Comparison of ENCODE assay signal across 20 cellular contexts in the genomic region with DNA sequence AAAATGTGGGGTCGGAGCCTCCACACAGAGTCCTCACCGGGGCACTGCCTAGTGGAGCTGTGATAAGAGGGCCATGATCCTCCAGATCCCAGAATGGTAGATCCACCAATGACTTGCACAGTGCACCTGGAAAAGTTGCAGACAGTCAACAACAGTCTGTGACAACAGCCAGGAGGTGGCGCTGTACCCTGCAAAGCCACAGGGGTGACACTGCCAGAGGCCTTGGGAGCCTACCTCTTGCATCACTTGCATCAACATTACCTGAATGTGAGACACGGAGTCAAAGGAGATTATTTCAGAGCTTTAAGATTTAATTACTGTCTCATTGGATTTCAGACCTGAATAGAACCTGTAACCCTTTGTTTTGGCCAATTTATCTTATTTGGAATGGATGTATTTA.
DNase-seq lines count a peak whose midpoint lies in the region; ATAC-seq and TF ChIP-seq lines count a peak whose summit lies in the region.
"Had no signal": no experiment of that assay in that cellular context is flagged by ENCODE, and none has a peak within 500 bp of the region (broad histone marks: within the 10 kb centered on the region; RNA-seq: fewer than 3 reads in every experiment).

No MANE protein-coding gene starts in this region.

- H3K4me3 ChIP-seq in DOHH2 (ENCODE audit: low read length) (no peak overlapping the region), NT2/D1 (ENCODE audit: insufficient read length, low read depth) (no peak overlapping the region), esophagus muscularis mucosa (no peak overlapping the region)
- H3K4me3 ChIP-seq: esophagus squamous epithelium, GM12878 had no signal

- H3K27me3 ChIP-seq in DOHH2 (ENCODE audit: control insufficient read depth, low read length) (no peaks in the 10 kb centered on the region), NT2/D1 (ENCODE audit: insufficient read depth, insufficient read length) (no peaks in the 10 kb centered on the region), esophagus muscularis mucosa (no peaks in the 10 kb centered on the region)
- H3K27me3 ChIP-seq: esophagus squamous epithelium had no signal

- no peaks in the 10 kb centered on the region for H3K9me2 ChIP-seq in DOHH2 (replicated peaks; ENCODE audit: control insufficient read depth, low read length)

- no peak for ATAC-seq in HG02870 (IDR thresholded peaks at IDR 0.05; ENCODE audit: unreplicated experiment)
- ATAC-seq: activated naive CD4-positive, alpha-beta T cell treated with anti-CD3 and anti-CD28 coated beads, Interleukin-2, amount 50 U/mL, for 72 hours; GM12878 had no signal

- TF ChIP-seq CTCF in 22Rv1 (IDR thresholded peaks at IDR 0.05) (peak; percentile 19; the same call in 1 of the 2 replicates), DOHH2 (IDR thresholded peaks at IDR 0.05; ENCODE audit: low read depth, low read length, poor library complexity, severe bottlenecking) (peak; percentile 41), esophagus muscularis mucosa (IDR thresholded peaks at IDR 0.05) (no peak)

- no peak for TF ChIP-seq EP300 in esophagus muscularis mucosa (IDR thresholded peaks at IDR 0.05)

- H4K20me1 ChIP-seq in DOHH2 (ENCODE audit: control insufficient read depth, insufficient read depth, low read depth, low read length) = no peaks in the 10 kb centered on the region

- H3K27ac ChIP-seq in 22Rv1 = no peak overlapping the region
- H3K27ac ChIP-seq in DOHH2 (ENCODE audit: low read depth, low read length) = no peak overlapping the region
- no peak overlapping the region for H3K27ac ChIP-seq in esophagus muscularis mucosa (replicated peaks in 1 of 4)
- H3K27ac ChIP-seq: esophagus squamous epithelium had no signal

- no peaks in the 10 kb centered on the region for H3K4me1 ChIP-seq in DOHH2 (ENCODE audit: control insufficient read depth, low read length)
- no peaks in the 10 kb centered on the region for H3K4me1 ChIP-seq in NT2/D1 (ENCODE audit: insufficient read depth, insufficient read length)
- H3K4me1 ChIP-seq in esophagus muscularis mucosa = no peaks in the 10 kb centered on the region
- H3K4me1 ChIP-seq: esophagus squamous epithelium had no signal

- no peaks in the 10 kb centered on the region for H3K79me2 ChIP-seq in DOHH2 (ENCODE audit: control insufficient read depth, low read length)

- 58% methylated on average over 3 of the region's 4 CpGs for WGBS in esophagus muscularis mucosa

- no peak overlapping the region for H3K4me2 ChIP-seq in DOHH2 (ENCODE audit: low read length)

- TF ChIP-seq POLR2A in erythroblast (IDR thresholded peaks at IDR 0.05; ENCODE audit: low read length) = no peak
- no peak for TF ChIP-seq POLR2A in esophagus muscularis mucosa (IDR thresholded peaks at IDR 0.05; ENCODE audit: low read depth)

- no peaks in the 10 kb centered on the region for H3F3A ChIP-seq in DOHH2 (ENCODE audit: control insufficient read depth, insufficient read depth)

- H3K9ac ChIP-seq in NT2/D1 (ENCODE audit: insufficient read length, low read depth) = no peak overlapping the region

- no peaks in the 10 kb centered on the region for H3K36me3 ChIP-seq in DOHH2 (ENCODE audit: control insufficient read depth, low read length)
- H3K36me3 ChIP-seq in NT2/D1 (ENCODE audit: insufficient read depth, insufficient read length, low read length) = no peaks in the 10 kb centered on the region
- no peaks in the 10 kb centered on the region for H3K36me3 ChIP-seq in esophagus muscularis mucosa
- H3K36me3 ChIP-seq: esophagus squamous epithelium had no signal

- intact Hi-C loops in esophagus muscularis mucosa (cut with DNase I) = no loop called here

- H3K9me3 ChIP-seq in DOHH2 (ENCODE audit: control insufficient read depth, insufficient read depth, low read length) (no peaks in the 10 kb centered on the region), NT2/D1 (ENCODE audit: insufficient read depth, low read length) (no peaks in the 10 kb centered on the region; the same call in 1 of the 2 replicates), esophagus muscularis mucosa (peaks cover 0 to 9% (median 0%) of the 10 kb centered on the region in 4 donors)

- DNase-seq in NT2/D1 (ENCODE audit: low read depth, low spot score) = peak; percentile 8
- DNase-seq in erythroblast (lab: John Stamatoyannopoulos, UW) = peak; percentile 4 to 9
- DNase-seq in activated naive CD4-positive, alpha-beta T cell treated with Interleukin-2 at 50 U/mL for 16 hours = no peak
- DNase-seq in esophagus muscularis mucosa (ENCODE audit: extremely low spot score) = no peak
- no peak for DNase-seq in NK-92 treated with Interleukin-12 subunit alpha and Interleukin-12 subunit beta, amount 100 ng/mL, for 24 hours (lab: John Stamatoyannopoulos, UW)
- DNase-seq: activated CD4-positive, alpha-beta memory T cell treated with anti-CD3 and anti-CD28 coated beads for 36 hours; activated T-cell treated with anti-CD3 and anti-CD28 coated beads, Interleukin-2, amount 50 U/mL, for 1 hour; cortex of kidney; esophagus squamous epithelium; GDM1; head of caudate nucleus; kidney glomerular epithelial cell; NCI-H1694 treated with DMSO at 0.1 percent for 48 hours; stimulated activated CD4-positive, alpha-beta T cell treated with anti-CD3 and anti-CD28 coated beads, Interleukin-4, amount 100 ng/mL, for 1 hour; stimulated activated CD8-positive, alpha-beta memory T cell treated with anti-CD3 and anti-CD28 coated beads, Interleukin-4, amount 100 ng/mL, for 48 hours had no signal

Comparison
In these comparisons a context has a peak if more than half of its experiments do, and no peak if none do; other contexts are left out.
1. CTCF ChIP-seq: peak in 22Rv1 (single experiment) and DOHH2 (single experiment); none in esophagus muscularis mucosa (0 of 3).
2. DNase-seq: peak in NT2/D1 (single experiment) and erythroblast (2 of 2); none in activated naive CD4-positive, alpha-beta T cell treated with Interleukin-2 at 50 U/mL for 16 hours (single experiment), esophagus muscularis mucosa (single experiment) and NK-92 treated with Interleukin-12 subunit alpha and Interleukin-12 subunit beta, amount 100 ng/mL, for 24 hours (single experiment).